ENCODE assay signal across 8 cellular contexts in the genomic region with DNA sequence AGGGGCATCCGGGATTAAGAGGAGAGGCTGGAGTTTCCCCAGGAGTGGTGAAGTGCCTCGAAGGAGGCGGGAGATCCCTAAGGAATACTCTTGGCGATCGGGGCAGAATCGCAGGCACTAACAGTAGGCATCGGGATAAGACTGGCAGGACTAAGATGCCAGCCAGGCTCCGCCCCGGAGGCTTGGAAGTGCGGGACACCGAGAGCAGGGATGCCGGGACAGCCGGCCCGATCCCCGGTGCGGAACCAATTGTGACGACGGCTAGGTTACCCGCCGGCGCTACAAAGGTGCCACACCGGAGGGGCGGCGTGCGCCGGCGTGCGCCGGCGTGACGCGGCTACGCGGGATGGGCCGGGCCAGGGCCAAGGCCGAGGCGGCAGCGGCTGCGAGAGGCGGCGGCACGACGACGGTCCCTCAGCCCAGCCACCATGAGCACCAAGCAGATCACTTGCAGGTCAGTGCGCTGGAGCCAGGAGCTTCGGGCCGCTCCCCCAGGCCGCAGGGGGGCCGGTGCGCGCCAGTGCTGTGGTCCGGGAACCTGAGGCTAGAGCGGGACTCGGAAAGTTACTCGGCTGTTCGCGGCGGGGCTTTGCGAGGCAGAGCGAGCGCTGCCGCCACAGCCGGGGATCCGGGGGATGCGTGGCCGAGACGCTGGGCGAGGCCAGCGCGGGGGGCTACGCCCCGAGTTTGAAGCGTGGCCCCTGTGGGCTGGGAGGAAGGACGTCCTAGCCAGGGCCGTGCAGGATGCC. TPM values are rescaled to one million over a fixed set of nuclear protein-coding genes. Genes with fewer than 3 reads are reported as not detected.
DNase-seq lines count a peak whose midpoint lies in the region; ATAC-seq and TF ChIP-seq lines count a peak whose summit lies in the region.

Gene MKRN2 (plus strand): TSS at position 365 of the 749 bp plus-strand sequence. CDS start 64 bp downstream, at position 429.

- H3K9me3 Mint-ChIP-seq in endothelial cell (ENCODE audit: unreplicated experiment) = no peaks in the 10 kb centered on the region

- H3K27ac ChIP-seq in OCI-LY1 (ENCODE audit: low read depth, low read length, poor library complexity, severe bottlenecking) = peak within 1 kb of the TSS; percentile 16

- peak within 1 kb of the TSS; percentile 98 for H2AFZ ChIP-seq in OCI-LY1 (ENCODE audit: low read length)

- H3K36me3 ChIP-seq in OCI-LY1 (ENCODE audit: insufficient read depth, low read length) = no peaks in the 10 kb centered on the region

- peak within 1 kb of the TSS; percentile 82 for H3K4me3 ChIP-seq in OCI-LY1 (ENCODE audit: low read depth, low read length, poor library complexity, severe bottlenecking)

- no peaks in the 10 kb centered on the region for H3F3A ChIP-seq in OCI-LY1 (ENCODE audit: insufficient read depth, low read length)

- ATAC-seq in GM19463 (IDR thresholded peaks at IDR 0.05; ENCODE audit: unreplicated experiment) = peak; percentile 83

- H3K4me1 ChIP-seq in OCI-LY1 (ENCODE audit: insufficient read depth, low read length, severe bottlenecking) = peaks cover 53% of the 10 kb centered on the region

- H3K4me1 Mint-ChIP-seq in endothelial cell (ENCODE audit: unreplicated experiment) = peaks cover 13% of the 10 kb centered on the region

- H3K79me2 ChIP-seq in OCI-LY1 (ENCODE audit: insufficient read depth, low read length) = peaks cover 46% of the 10 kb centered on the region

- peaks cover 4% of the 10 kb centered on the region for H3K27me3 Mint-ChIP-seq in endothelial cell (ENCODE audit: unreplicated experiment)

- H4K20me1 ChIP-seq in OCI-LY1 (ENCODE audit: insufficient read depth, low read length) = no peaks in the 10 kb centered on the region

- no peaks in the 10 kb centered on the region for H3K9me2 ChIP-seq in OCI-LY1 (ENCODE audit: low read depth, low read length)

- peak within 1 kb of the TSS; percentile 93 for H3K27ac Mint-ChIP-seq in endothelial cell (ENCODE audit: unreplicated experiment)

- H3K9ac ChIP-seq in OCI-LY1 (ENCODE audit: low read length) = peak within 1 kb of the TSS; percentile 82

- TF ChIP-seq CTCF in OCI-LY1 (IDR thresholded peaks at IDR 0.05; ENCODE audit: low read length) (no peak), endothelial cell (IDR thresholded peaks at IDR 0.05; ENCODE audit: unreplicated experiment) (no peak)

- no peaks in the 10 kb centered on the region for H3K27me3 ChIP-seq in OCI-LY1 (ENCODE audit: insufficient read depth, low read length)

- DNase-seq in COLO829 (ENCODE audit: low spot score) = peak; percentile 51
- peak; percentile 34 for DNase-seq in HPDE6-E6E7 (ENCODE audit: extremely low spot score)
- peak; percentile 84 for DNase-seq in activated CD8-positive, alpha-beta memory T cell treated with anti-CD3 and anti-CD28 coated beads, Interleukin-2, amount 50 U/mL, for 4 hours
- DNase-seq in endothelial cell (ENCODE audit: low spot score) = peak; percentile 92
- peak; percentile 90 for DNase-seq in midbrain (lab: John Stamatoyannopoulos, UW)
- peak; percentile 74 to 77 for DNase-seq in stimulated activated CD8-positive, alpha-beta memory T cell treated with anti-CD3 and anti-CD28 coated beads, Interleukin-2, amount 100 ng/mL, for 1 hour (ENCODE audit: low read depth in 2 of 2)

- no peaks in the 10 kb centered on the region for H3K36me3 Mint-ChIP-seq in endothelial cell (ENCODE audit: low read depth, unreplicated experiment)

- H3K4me3 Mint-ChIP-seq in endothelial cell (ENCODE audit: unreplicated experiment) = peak within 1 kb of the TSS; percentile 98

- no peaks in the 10 kb centered on the region for H3K9me3 ChIP-seq in OCI-LY1 (ENCODE audit: low read length)

- H3K4me2 ChIP-seq in OCI-LY1 (ENCODE audit: low read length) = peak within 1 kb of the TSS; percentile 100

RNA-seq across cellular contexts. Expression of gene MKRN2, which starts in this region (rescaled TPM):
- 22.0 TPM for total RNA-seq in endothelial cell (ENCODE audit: unreplicated experiment)

Comparison
In these comparisons a context has a peak if more than half of its experiments do, and no peak if none do; other contexts are left out.
1. Peak in every context shown above with its lines: DNase-seq, ATAC-seq, H3K4me3 ChIP-seq and H3K27ac ChIP-seq.
2. DNase-seq: peak in every context shown above with its lines; median percentile 92 in endothelial cell; 90 in midbrain; 84 in activated CD8-positive, alpha-beta memory T cell treated with anti-CD3 and anti-CD28 coated beads, Interleukin-2, amount 50 U/mL, for 4 hours; 76 in stimulated activated CD8-positive, alpha-beta memory T cell treated with anti-CD3 and anti-CD28 coated beads, Interleukin-2, amount 100 ng/mL, for 1 hour; 51 in COLO829; 34 in HPDE6-E6E7.